Comparison of ENCODE assay signal across 10 cellular contexts in the genomic region with DNA sequence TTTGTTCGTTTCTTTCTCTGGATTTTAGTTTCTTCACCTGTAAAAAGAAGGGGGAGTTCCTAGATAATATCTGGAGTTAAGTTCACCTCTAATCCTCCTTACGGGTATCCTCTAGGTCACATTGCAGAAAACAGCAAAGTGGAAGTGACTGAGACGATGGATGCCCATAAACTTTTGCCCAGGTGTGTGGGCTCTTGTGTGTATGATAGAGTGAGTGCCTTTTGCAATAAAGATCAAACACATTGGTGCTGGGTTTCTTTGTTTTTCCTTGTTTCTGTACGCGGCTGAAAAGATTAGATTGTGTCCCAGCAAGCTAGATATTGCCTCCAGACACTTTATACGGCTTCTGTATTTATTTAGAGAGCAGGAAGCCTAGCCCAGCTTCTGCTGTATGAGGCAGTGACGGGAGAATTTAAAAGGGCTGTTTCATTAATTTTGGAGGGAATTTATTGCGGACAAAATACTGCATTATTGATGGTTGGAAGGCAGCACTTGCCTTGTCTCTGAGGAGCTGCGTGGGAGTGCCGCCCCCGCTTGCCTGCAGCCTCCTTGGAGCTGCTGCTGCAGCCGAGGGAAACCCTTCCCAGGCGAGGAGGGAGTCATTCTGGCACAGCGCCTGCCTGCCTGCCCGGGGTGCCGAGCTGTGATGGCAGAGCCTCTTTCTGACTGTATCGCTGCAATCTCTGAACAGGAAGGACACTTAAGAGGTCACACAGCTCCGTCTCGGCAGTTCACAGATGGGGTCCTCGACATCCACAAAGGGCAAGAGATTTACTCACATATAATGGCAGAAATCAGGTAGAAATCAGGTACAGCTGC. TPM values are rescaled to one million over a fixed set of nuclear protein-coding genes. Genes with fewer than 3 reads are reported as not detected.
DNase-seq lines count a peak whose midpoint lies in the region; ATAC-seq and TF ChIP-seq lines count a peak whose summit lies in the region.
"Had no signal": no experiment of that assay in that cellular context is flagged by ENCODE, and none has a peak within 500 bp of the region (broad histone marks: within the 10 kb centered on the region; RNA-seq: fewer than 3 reads in every experiment).

No MANE protein-coding gene starts in this region.

- peaks cover 11% of the 10 kb centered on the region for H3K4me1 ChIP-seq in left ventricle myocardium inferior
- no peaks in the 10 kb centered on the region for H3K4me1 ChIP-seq in naive thymus-derived CD4-positive, alpha-beta T cell (ENCODE audit: control insufficient read depth in 2 of 2, insufficient read depth in 2 of 2, low read length in 2 of 2)

- POLR2A ChIA-PET in naive thymus-derived CD4-positive, alpha-beta T cell (lab: Charles Lee) = no interaction called here

- no peaks in the 10 kb centered on the region for H3K36me3 ChIP-seq in left ventricle myocardium inferior
- H3K36me3 ChIP-seq in naive thymus-derived CD4-positive, alpha-beta T cell (ENCODE audit: control insufficient read depth in 2 of 3, insufficient read depth in 3 of 3, low read length in 3 of 3) = no peaks in the 10 kb centered on the region
- H3K36me3 ChIP-seq: lower lobe of right lung had no signal

- intact Hi-C loops in left ventricle myocardium inferior (cut with micrococcal nuclease) = no loop called here
- intact Hi-C loops in naive thymus-derived CD4-positive, alpha-beta T cell (cut with micrococcal nuclease) = no loop called here

- H3K9me3 ChIP-seq in left ventricle myocardium inferior (replicated peaks) = no peaks in the 10 kb centered on the region
- H3K9me3 ChIP-seq in naive thymus-derived CD4-positive, alpha-beta T cell (ENCODE audit: control insufficient read depth in 2 of 3, low read length in 3 of 3) = no peaks in the 10 kb centered on the region
- H3K9me3 ChIP-seq: lower lobe of right lung had no signal

- peak overlapping the region; percentile 49 for H3K4me3 ChIP-seq in left ventricle myocardium inferior
- no peak overlapping the region for H3K4me3 ChIP-seq in naive thymus-derived CD4-positive, alpha-beta T cell (ENCODE audit: low read length)
- H3K4me3 ChIP-seq: lower lobe of right lung had no signal

- no peak overlapping the region for H3K27ac Mint-ChIP-seq in naive thymus-derived CD4-positive, alpha-beta T cell

- H3K4me1 Mint-ChIP-seq in naive thymus-derived CD4-positive, alpha-beta T cell = no peaks in the 10 kb centered on the region

- TF ChIP-seq CTCF in left ventricle myocardium inferior (IDR thresholded peaks at IDR 0.05; ENCODE audit: borderline replicate concordance) (no peak), GM10266 (IDR thresholded peaks at IDR 0.05; ENCODE audit: control insufficient read depth, insufficient read depth, low read depth, missing control alignments) (no peak)

- no peaks in the 10 kb centered on the region for H3K36me3 Mint-ChIP-seq in naive thymus-derived CD4-positive, alpha-beta T cell

- no peak overlapping the region for H3K4me3 Mint-ChIP-seq in naive thymus-derived CD4-positive, alpha-beta T cell

- DNase-seq in HT1080 (ENCODE audit: low read depth) = peak; percentile 76
- peak; percentile 42 for DNase-seq in left ventricle myocardium inferior
- peak; percentile 20 for DNase-seq in stromal cell of bone marrow (ENCODE audit: low read depth)
- no peak for DNase-seq in naive thymus-derived CD4-positive, alpha-beta T cell
- no peak for DNase-seq in GM10266 (ENCODE audit: extremely low spot score)
- DNase-seq: lower lobe of right lung had no signal

- no peaks in the 10 kb centered on the region for H3K27me3 Mint-ChIP-seq in naive thymus-derived CD4-positive, alpha-beta T cell

- no peak overlapping the region for H3K27ac ChIP-seq in left ventricle myocardium inferior (replicated peaks)
- no peak overlapping the region for H3K27ac ChIP-seq in naive thymus-derived CD4-positive, alpha-beta T cell (ENCODE audit: low read depth, low read length)
- H3K27ac ChIP-seq: lower lobe of right lung had no signal

- peaks cover 0 to 4% (median 0%) of the 10 kb centered on the region in 11 donors for H3K9me3 Mint-ChIP-seq in naive thymus-derived CD4-positive, alpha-beta T cell

- H3K27me3 ChIP-seq in left ventricle myocardium inferior (ENCODE audit: low read depth) = no peaks in the 10 kb centered on the region
- H3K27me3 ChIP-seq in naive thymus-derived CD4-positive, alpha-beta T cell (ENCODE audit: control insufficient read depth in 2 of 2, insufficient read depth in 2 of 2, low read length in 2 of 2) = no peaks in the 10 kb centered on the region

- ATAC-seq in SK-N-SH treated with all-trans-retinoic acid at 6 μM for 48 hours = peak; percentile 95
- ATAC-seq in HG03045 (IDR thresholded peaks at IDR 0.05; ENCODE audit: unreplicated experiment) = no peak
- no peak for ATAC-seq in naive thymus-derived CD4-positive, alpha-beta T cell
- ATAC-seq: HCT116 had no signal

- CTCF ChIA-PET in naive thymus-derived CD4-positive, alpha-beta T cell (lab: Charles Lee) = no interaction called here

TF ChIP-seq in SK-N-SH treated with all-trans-retinoic acid at 6 μM for 48 hours, 23 proteins besides CTCF, POLR2A, EP300 and RAD21:
- TF ChIP-seq ZNF70 (CRISPR knock-in tag; IDR thresholded peaks at IDR 0.05) (no peak), ZFP30 (CRISPR knock-in tag; IDR thresholded peaks at IDR 0.05) (no peak), PPARA (CRISPR knock-in tag; IDR thresholded peaks at IDR 0.05; ENCODE audit: borderline replicate concordance) (no peak), ISL1 (CRISPR knock-in tag; IDR thresholded peaks at IDR 0.05) (no peak)

RNA-seq across cellular contexts. Expression of a gene that starts 38.6 kb away (rescaled TPM):
- total RNA-seq in HT1080 (2014; rRNA removed; shearing (Covaris generic)) = not detected in 2 replicates
- not detected in 2 replicates for polyA plus RNA-seq in HT1080 (2015; cell fraction: cytosol; rRNA removed)
- polyA plus RNA-seq in HT1080 (2015; cell fraction: nucleus; rRNA removed) = not detected in 2 replicates
- not detected for total RNA-seq in left ventricle myocardium inferior
- not detected for total RNA-seq in naive thymus-derived CD4-positive, alpha-beta T cell
- not detected for polyA plus RNA-seq in naive thymus-derived CD4-positive, alpha-beta T cell
- total RNA-seq: activated CD8-positive, alpha-beta memory T cell treated with anti-CD3 and anti-CD28 coated beads for 36 hours; lower lobe of right lung had no signal

Comparison
In these comparisons a context has a peak if more than half of its experiments do, and no peak if none do; other contexts are left out.
1. DNase-seq: peak in HT1080 (single experiment), left ventricle myocardium inferior (single experiment) and stromal cell of bone marrow (single experiment); none in naive thymus-derived CD4-positive, alpha-beta T cell (0 of 9) and GM10266 (single experiment).